In genomic region chr5:157575096-157575872, GRCh38 we compare ENCODE assay signal across 8 cellular contexts. TPM values are rescaled to one million over a fixed set of nuclear protein-coding genes. Genes with fewer than 3 reads are reported as not detected.
DNase-seq lines count a peak whose midpoint lies in the region; ATAC-seq and TF ChIP-seq lines count a peak whose summit lies in the region.

Gene ADAM19, minus strand, starts transcription at chr5:157575775. Its CDS starts 79 bp downstream, at chr5:157575696.

- BruUV-seq in IMR-90 (replicated peaks; lab: Mats Ljungman, UMichigan), result no TSS peak

- H3K27ac ChIP-seq in IMR-90 (ENCODE audit: insufficient read depth, low read length) (peak within 1 kb of the TSS; percentile 86), WERI-Rb-1 (peak within 1 kb of the TSS; percentile 63)

- H3K4me3 ChIP-seq in IMR-90 (ENCODE audit: insufficient read depth, low read depth, low read length), result peak within 1 kb of the TSS; percentile 80
- peak within 1 kb of the TSS; percentile 85 for H3K4me3 ChIP-seq in WERI-Rb-1 (ENCODE audit: low read depth, low read length)
- peak within 1 kb of the TSS; percentile 78 for H3K4me3 ChIP-seq in choroid plexus epithelial cell (ENCODE audit: low read depth, low read length)

- H3K27me3 ChIP-seq in IMR-90 (ENCODE audit: control insufficient read depth, insufficient read depth, low read length), result no peaks in the 10 kb centered on the region
- H3K27me3 ChIP-seq in WERI-Rb-1 (ENCODE audit: insufficient read depth, low read depth, severe bottlenecking), result no peaks in the 10 kb centered on the region

- peaks cover 4% of the 10 kb centered on the region for H4K20me1 ChIP-seq in IMR-90 (ENCODE audit: insufficient read depth, low read length)

- TF ChIP-seq CTCF in IMR-90 (conservative IDR thresholded peaks at IDR 0.05; ENCODE audit: low read depth, low read length), result no peak
- no peak for TF ChIP-seq CTCF in WERI-Rb-1 (IDR thresholded peaks at IDR 0.05; ENCODE audit: low read depth, low read length)
- no peak for TF ChIP-seq CTCF in choroid plexus epithelial cell (conservative IDR thresholded peaks at IDR 0.05; ENCODE audit: low read depth, low read length)

- H4K8ac ChIP-seq in IMR-90 (ENCODE audit: low read depth in 2 of 2, low read length in 2 of 2), result peak within 1 kb of the TSS; percentile 49 to 89

- H2AK9ac ChIP-seq in IMR-90 (replicated peaks; ENCODE audit: low read depth, low read length, poor library complexity), result peak within 1 kb of the TSS; percentile 47

- peaks cover 14% of the 10 kb centered on the region for H3K4me1 ChIP-seq in IMR-90 (ENCODE audit: control insufficient read depth, insufficient read depth, low read length)

- WGBS in IMR-90 (ENCODE audit: extremely low coverage in 2 of 2, insufficient read length in 1 of 2), 2 experiments, result 0% methylated on average over 11 of the region's 76 CpGs; no CpG with 5 or more reads in 1 of the 2 experiments

- H3K36me3 ChIP-seq in IMR-90 (ENCODE audit: control insufficient read depth, insufficient read depth, low read length) (peaks cover 4% of the 10 kb centered on the region; the same call in 1 of the 2 replicates), WERI-Rb-1 (0 out of 2 replicates have a peak, but pooled peaks cover 6% of the 10 kb centered on the region)

- peaks cover 13% of the 10 kb centered on the region for H3K9me1 ChIP-seq in IMR-90 (ENCODE audit: insufficient read depth, low read length)

- H2AFZ ChIP-seq in IMR-90 (replicated peaks; ENCODE audit: low read length, poor library complexity), result peak within 1 kb of the TSS; percentile 90

- H3K9me3 ChIP-seq in IMR-90 (ENCODE audit: control insufficient read depth, insufficient read depth, low read length) (no peaks in the 10 kb centered on the region), WERI-Rb-1 (ENCODE audit: severe bottlenecking) (no peaks in the 10 kb centered on the region)

- peak within 1 kb of the TSS; percentile 74 for H4K5ac ChIP-seq in IMR-90 (ENCODE audit: low read depth, low read length)

- peak within 1 kb of the TSS; percentile 86 for H3K56ac ChIP-seq in IMR-90 (ENCODE audit: extremely low read depth, insufficient read depth, low read length)

- H3K9ac ChIP-seq in IMR-90 (ENCODE audit: low read depth, low read length), result peak within 1 kb of the TSS; percentile 88

- peak within 1 kb of the TSS; percentile 85 for H2BK120ac ChIP-seq in IMR-90 (ENCODE audit: low read depth, low read length)

- peak within 1 kb of the TSS; percentile 99 for H3K23ac ChIP-seq in IMR-90 (ENCODE audit: low read depth, low read length)

- peak within 1 kb of the TSS; percentile 89 for H2BK20ac ChIP-seq in IMR-90 (ENCODE audit: low read depth, low read length)

- H2AK5ac ChIP-seq in IMR-90 (ENCODE audit: low read depth, low read length), result peak within 1 kb of the TSS; percentile 87

- intact Hi-C loops in IMR-90 (cut with micrococcal nuclease), result loop anchor here (2.0 to 5.0 kb wide), 3 partner anchors 58 to 98 kb away; no protein-coding TSS in a partner anchor
- intact Hi-C loops in left colon (cut with DNase I, micrococcal nuclease), result no loop called here

- H3K4me2 ChIP-seq in IMR-90 (ENCODE audit: low read depth, low read length), result peak within 1 kb of the TSS; percentile 100

- peak; percentile 56 for TF ChIP-seq POLR2A in IMR-90 (IDR thresholded peaks at IDR 0.05; ENCODE audit: low read depth, low read length)

- peak within 1 kb of the TSS; percentile 85 for H4K91ac ChIP-seq in IMR-90 (ENCODE audit: insufficient read depth, low read depth, low read length)

- in situ Hi-C loops in IMR-90 (cut with MboI; ENCODE audit: low sequenced_read_pairs), result no loop called here

- peak within 1 kb of the TSS; percentile 97 for H3K14ac ChIP-seq in IMR-90 (replicated peaks; ENCODE audit: low read depth, low read length)

- peak; percentile 51 to 74 (median 70) for DNase-seq in NCI-H1417 (lab: John Stamatoyannopoulos, UW)
- DNase-seq in NCI-H1417 treated with DMSO at 0.1 percent for 48 hours (lab: John Stamatoyannopoulos, UW), result no peak
- peak; percentile 53 for DNase-seq in IMR-90
- peak; percentile 69 for DNase-seq in WERI-Rb-1
- DNase-seq in choroid plexus epithelial cell (ENCODE audit: low read depth), result peak; percentile 64
- DNase-seq in left colon, result peak in 1 of 2 donors; percentile 57
- peak; percentile 34 to 46 (median 35) for DNase-seq in stimulated activated CD4-positive, alpha-beta T cell treated with anti-CD3 and anti-CD28 coated beads, TNF-alpha, amount 100 ng/mL, for 4 hours (ENCODE audit: low read depth in 3 of 3)
- DNase-seq in SIG-M5 (lab: John Stamatoyannopoulos, UW), result no peak

- peak within 1 kb of the TSS; percentile 66 for H3K18ac ChIP-seq in IMR-90 (ENCODE audit: low read depth, low read length)

- peak; percentile 3; the same call in 1 of the 2 replicates for TF ChIP-seq RAD21 in IMR-90 (IDR thresholded peaks at IDR 0.05; ENCODE audit: low read length)

- CTCF ChIA-PET in IMR-90 (lab: Yijun Ruan, JAX), result no interaction called here

- H2BK5ac ChIP-seq in IMR-90 (ENCODE audit: low read depth, low read length, poor library complexity, severe bottlenecking), result peak within 1 kb of the TSS; percentile 61

- peak within 1 kb of the TSS; percentile 94 for H3K4ac ChIP-seq in IMR-90 (ENCODE audit: low read depth, low read length)

- dilution Hi-C loops in IMR-90 (cut with HindIII; ENCODE audit: low sequenced_read_pairs, unreplicated experiment), result no loop called here

- peaks cover 0 to 35% of the 10 kb centered on the region in 2 experiments; a peak in 2 of 4 replicates for H3K79me1 ChIP-seq in IMR-90 (ENCODE audit: low read depth in 1 of 2, low read length in 2 of 2)

- ATAC-seq in IMR-90 (ENCODE audit: low read depth), result peak; percentile 84
- ATAC-seq in left colon, result peak; percentile 76

- peak within 1 kb of the TSS; percentile 86; the same call in 1 of the 3 replicates for H2BK15ac ChIP-seq in IMR-90 (ENCODE audit: low read depth, low read length)

- POLR2A ChIA-PET in IMR-90 (lab: Charles Lee; ENCODE audit: unreplicated experiment), result interaction anchor here (0.6 kb wide), 1 partner anchor 143 kb away, joined by 9 read pairs; no protein-coding TSS in a partner anchor

TF ChIP-seq in IMR-90, 13 proteins besides CTCF, POLR2A, EP300 and RAD21:
- peak; percentile 69; the same call in 1 of the 2 replicates for TF ChIP-seq MXI1 (IDR thresholded peaks at IDR 0.05; ENCODE audit: borderline replicate concordance, low read depth, low read length)
- no peak for TF ChIP-seq RCOR1 (IDR thresholded peaks at IDR 0.05; ENCODE audit: insufficient replicate concordance, low read length)
- 0 out of 2 replicates have a peak, but pooled peaks have one; percentile 94 for TF ChIP-seq MAZ (IDR thresholded peaks at IDR 0.05; ENCODE audit: borderline replicate concordance, low read depth, low read length)

RNA-seq across cellular contexts. Expression of gene ADAM19, which starts in this region (rescaled TPM):
- 35.5 and 38.3 TPM in 2 replicates for total RNA-seq in IMR-90 (2012; rRNA removed)
- polyA plus RNA-seq in IMR-90 (2012; rRNA removed), result 47.8 and 49.2 TPM in 2 replicates
- 25.7 and 37.1 TPM in 2 replicates for polyA plus RNA-seq in IMR-90 (2012; cell fraction: cytosol; rRNA removed)
- 70.4 and 79.6 TPM in 2 replicates for polyA plus RNA-seq in IMR-90 (2012; cell fraction: nucleus; rRNA removed; ENCODE audit: low replicate concordance)
- total RNA-seq in left colon, result 1 to 10 TPM; 2.7 to 9.1 TPM

Comparison
In these comparisons a context has a peak if more than half of its experiments do, and no peak if none do; other contexts are left out.
1. DNase-seq: peak in NCI-H1417 (3 of 3), IMR-90 (single experiment), WERI-Rb-1 (single experiment), choroid plexus epithelial cell (single experiment) and stimulated activated CD4-positive, alpha-beta T cell treated with anti-CD3 and anti-CD28 coated beads, TNF-alpha, amount 100 ng/mL, for 4 hours (3 of 3); none in NCI-H1417 treated with DMSO at 0.1 percent for 48 hours (single experiment) and SIG-M5 (single experiment).
2. Peak in every context shown above with its lines, with median percentiles within 50 percentile points of each other: H3K4me3 ChIP-seq.